Comparison of ENCODE assay signal across 8 cellular contexts in the genomic region with DNA sequence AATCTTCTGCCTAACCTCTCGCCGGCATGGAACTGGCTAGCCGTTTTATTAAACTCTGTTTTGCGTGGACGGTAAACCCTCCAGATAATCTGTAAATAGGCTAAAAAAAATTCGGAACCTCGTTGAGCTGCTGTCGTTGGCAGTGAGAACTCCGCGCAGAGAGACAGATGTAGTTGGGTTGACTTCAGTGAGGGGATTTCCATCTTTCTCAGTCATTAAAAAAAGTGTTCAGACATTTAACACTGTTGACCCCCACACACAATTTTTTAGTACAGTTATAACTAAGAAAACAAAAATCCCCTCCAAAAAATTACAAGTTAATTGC. TPM values are rescaled to one million over a fixed set of nuclear protein-coding genes. Genes with fewer than 3 reads are reported as not detected.
DNase-seq lines count a peak whose midpoint lies in the region; ATAC-seq, FAIRE-seq and TF ChIP-seq lines count a peak whose summit lies in the region.

No MANE protein-coding gene starts in this region.

- H4K20me1 ChIP-seq in astrocyte (ENCODE audit: insufficient read depth, low read length) = peaks cover 25% of the 10 kb centered on the region

- TF ChIP-seq POLR2A in lower leg skin (IDR thresholded peaks at IDR 0.05) (no peak), uterus (IDR thresholded peaks at IDR 0.05) (no peak)

- peak overlapping the region; percentile 85 for H3K4me2 ChIP-seq in astrocyte (ENCODE audit: low read length)

- H2AFZ ChIP-seq in astrocyte (ENCODE audit: low read depth, low read length) = peak overlapping the region; percentile 83

- peak overlapping the region; percentile 92 for H3K9ac ChIP-seq in astrocyte (ENCODE audit: low read length)

- H3K27me3 ChIP-seq in astrocyte (ENCODE audit: insufficient read depth, low read length) (no peaks in the 10 kb centered on the region), uterus (no peaks in the 10 kb centered on the region)

- peaks cover 4% of the 10 kb centered on the region for H3K36me3 Mint-ChIP-seq in astrocyte (ENCODE audit: low read depth, unreplicated experiment)

- peak overlapping the region; percentile 88 for H3K27ac ChIP-seq in astrocyte (ENCODE audit: low read depth, low read length)
- H3K27ac ChIP-seq in uterus = peak overlapping the region; percentile 92 to 94

- WGBS in lower leg skin, 2 donors = 0% methylated on average over 10 of the region's 10 CpGs

- no peak for FAIRE-seq in astrocyte (lab: Jason Lieb, UNC)

- H3K4me3 ChIP-seq in astrocyte (ENCODE audit: insufficient read depth, low read depth, low read length) = peak overlapping the region; percentile 87
- H3K4me3 ChIP-seq in lower leg skin (ENCODE audit: low read depth, poor library complexity, severe bottlenecking) = peak overlapping the region; percentile 70
- H3K4me3 ChIP-seq in uterus = peak overlapping the region; percentile 81 to 86

- no peaks in the 10 kb centered on the region for H3K27me3 Mint-ChIP-seq in astrocyte (ENCODE audit: low read depth, unreplicated experiment)

- no peaks in the 10 kb centered on the region for H3K9me3 ChIP-seq in astrocyte (ENCODE audit: insufficient read depth, low read depth, low read length)
- no peaks in the 10 kb centered on the region for H3K9me3 ChIP-seq in uterus

- peak; percentile 20 for DNase-seq in stimulated activated CD8-positive, alpha-beta memory T cell treated with anti-CD3 and anti-CD28 coated beads, Interleukin-12 subunit alpha, Interleukin-12 subunit beta, amount 100 ng/mL, for 1 hour (ENCODE audit: low read depth)
- no peak for DNase-seq in stimulated activated CD8-positive, alpha-beta memory T cell treated with anti-CD3 and anti-CD28 coated beads, Interleukin-4, amount 100 ng/mL, for 48 hours
- peak; percentile 26 for DNase-seq in astrocyte (ENCODE audit: low read depth)
- DNase-seq in lower leg skin (ENCODE audit: low spot score in 2 of 2) = no peak
- no peak for DNase-seq in uterus
- DNase-seq in DMS153 (lab: John Stamatoyannopoulos, UW) = no peak

- ATAC-seq in HG03565 (IDR thresholded peaks at IDR 0.05; ENCODE audit: unreplicated experiment) = peak; percentile 9
- ATAC-seq in HG03025 (IDR thresholded peaks at IDR 0.05; ENCODE audit: low FRiP score, unreplicated experiment) = no peak

- H3K27ac Mint-ChIP-seq in astrocyte (ENCODE audit: unreplicated experiment) = peak overlapping the region; percentile 87

- intact Hi-C loops in lower leg skin (cut with DNase I; ENCODE audit: low total_unique reads) (no loop called here), uterus (cut with DNase I; ENCODE audit: low total_unique reads) (no loop called here)

- TF ChIP-seq CTCF in astrocyte (IDR thresholded peaks at IDR 0.05; ENCODE audit: insufficient read depth, low read depth, low read length) = no peak
- no peak for TF ChIP-seq CTCF in lower leg skin (IDR thresholded peaks at IDR 0.05)
- no peak for TF ChIP-seq CTCF in uterus (IDR thresholded peaks at IDR 0.05)

- H3K4me1 ChIP-seq in astrocyte (ENCODE audit: insufficient read depth, low read length) (peaks cover 4% of the 10 kb centered on the region), uterus (peaks cover 0 to 5% of the 10 kb centered on the region in 2 donors)

- peaks cover 24% of the 10 kb centered on the region for H3K36me3 ChIP-seq in astrocyte (ENCODE audit: insufficient read depth, low read length)
- no peaks in the 10 kb centered on the region for H3K36me3 ChIP-seq in uterus

- peaks cover 16% of the 10 kb centered on the region for H3K4me1 Mint-ChIP-seq in astrocyte (ENCODE audit: low read depth, unreplicated experiment)

- peak overlapping the region; percentile 97 for H3K4me3 Mint-ChIP-seq in astrocyte (ENCODE audit: unreplicated experiment)

- peaks cover 52% of the 10 kb centered on the region for H3K79me2 ChIP-seq in astrocyte (ENCODE audit: insufficient read depth, low read length)

- H3K9me3 Mint-ChIP-seq in astrocyte (ENCODE audit: unreplicated experiment) = no peaks in the 10 kb centered on the region

RNA-seq across cellular contexts. Expression of a gene that starts 0.5 kb away (rescaled TPM):
- total RNA-seq in astrocyte = 268 and 282 TPM in 2 replicates
- 10 to 100 TPM; 74.8 to 94.0 (median 87.8) TPM for total RNA-seq in lower leg skin
- total RNA-seq in uterus = 100 to 1,000 TPM in 3 of 4 donors, 10 to 100 TPM in 1; 91.7 to 176 (median 166) TPM

RNA-seq across cellular contexts. Expression of a gene that starts 21.3 kb away (rescaled TPM):
- 2.8 and 3.4 TPM in 2 replicates for total RNA-seq in astrocyte
- under 1 TPM in 1 of 4 donors, not detected in 3; 0.29 TPM for total RNA-seq in lower leg skin
- total RNA-seq in uterus = not detected

Comparison
In these comparisons a context has a peak if more than half of its experiments do, and no peak if none do; other contexts are left out.
1. DNase-seq: peak in stimulated activated CD8-positive, alpha-beta memory T cell treated with anti-CD3 and anti-CD28 coated beads, Interleukin-12 subunit alpha, Interleukin-12 subunit beta, amount 100 ng/mL, for 1 hour (single experiment) and astrocyte (single experiment); none in stimulated activated CD8-positive, alpha-beta memory T cell treated with anti-CD3 and anti-CD28 coated beads, Interleukin-4, amount 100 ng/mL, for 48 hours (single experiment), lower leg skin (0 of 2), uterus (0 of 2) and DMS153 (single experiment).
2. Peak in every context shown above with its lines, with median percentiles within 50 percentile points of each other: H3K4me3 ChIP-seq.